In genomic region chr21:16193758-16194606, GRCh38 we compare ENCODE assay signal across 8 cellular contexts.
DNase-seq lines count a peak whose midpoint lies in the region; ATAC-seq, FAIRE-seq and TF ChIP-seq lines count a peak whose summit lies in the region.

No MANE protein-coding gene starts in this region.

- no peak for FAIRE-seq in D721Med (lab: Jason Lieb, UNC)

- 0 out of 3 replicates have a peak overlapping the region, but pooled peaks have one; percentile 29 for H3K4me3 Mint-ChIP-seq in GM23338

- no peaks in the 10 kb centered on the region for H3K36me3 Mint-ChIP-seq in GM23338 (ENCODE audit: low read depth)

- H3K9me2 ChIP-seq in GM23338 (ENCODE audit: insufficient read depth), result no peaks in the 10 kb centered on the region

- no peaks in the 10 kb centered on the region for H3K36me3 ChIP-seq in GM23338 (ENCODE audit: insufficient read depth)

- no peaks in the 10 kb centered on the region for H3K79me2 ChIP-seq in GM23338 (replicated peaks; ENCODE audit: insufficient read depth)

- H3K27ac Mint-ChIP-seq in GM23338, result peak overlapping the region; percentile 90

- DNase-seq in D721Med (ENCODE audit: insufficient read length, low spot score) (no peak), GM23338 (ENCODE audit: low spot score) (peak; percentile 77), NCI-H82 treated with DMSO at 0.1 percent for 48 hours (lab: John Stamatoyannopoulos, UW; ENCODE audit: unreplicated experiment) (peak; percentile 79), coronary artery (ENCODE audit: low spot score) (peak; percentile 76), left kidney (ENCODE audit: low read depth, low spot score) (peak; percentile 90), stromal cell of bone marrow (ENCODE audit: low read depth) (peak; percentile 61), HT-29 (ENCODE audit: low spot score) (no peak), NCI-H1930 (lab: John Stamatoyannopoulos, UW) (no peak)

- TF ChIP-seq CTCF in D721Med (IDR thresholded peaks at IDR 0.05; ENCODE audit: insufficient read depth, missing control alignments) (peak; percentile 42), GM23338 (conservative IDR thresholded peaks at IDR 0.05; ENCODE audit: low read depth in 2 of 2) (no peak), coronary artery (IDR thresholded peaks at IDR 0.05) (no peak)

- peaks cover 14% of the 10 kb centered on the region; the same call in 2 of the 3 replicates for H3K4me1 Mint-ChIP-seq in GM23338

- H3K27me3 Mint-ChIP-seq in GM23338 (ENCODE audit: insufficient read depth, low read depth, poor library complexity), result peaks cover 2% of the 10 kb centered on the region

- H3K9me3 Mint-ChIP-seq in GM23338, result no peaks in the 10 kb centered on the region; the same call in 2 of the 3 replicates

- H4K20me1 ChIP-seq in GM23338 (replicated peaks; ENCODE audit: insufficient read depth), result no peaks in the 10 kb centered on the region

- no peak overlapping the region for H3K4me3 ChIP-seq in GM23338
- peak overlapping the region; percentile 60 for H3K4me3 ChIP-seq in coronary artery

- peak overlapping the region; percentile 7; the same call in 1 of the 2 replicates for H2AFZ ChIP-seq in GM23338

- peaks cover 11% of the 10 kb centered on the region for H3K4me1 ChIP-seq in GM23338 (ENCODE audit: insufficient read depth)

- H3K27me3 ChIP-seq in GM23338 (ENCODE audit: insufficient read depth), result no peaks in the 10 kb centered on the region

- peak; percentile 94 for ATAC-seq in GM23338

- H3K4me2 ChIP-seq in GM23338, result peak overlapping the region; percentile 52

- H3F3A ChIP-seq in GM23338 (replicated peaks; ENCODE audit: low read depth), result no peaks in the 10 kb centered on the region

- H3K27ac ChIP-seq in GM23338 (ENCODE audit: low read depth) (peak overlapping the region; percentile 65; the same call in 1 of the 2 replicates), coronary artery (peak overlapping the region; percentile 59 to 75)

TF ChIP-seq in GM23338, 12 proteins besides CTCF, POLR2A, EP300 and RAD21:
- TF ChIP-seq POLR2AphosphoS5 (IDR thresholded peaks at IDR 0.05; ENCODE audit: low read depth), result no peak
- no peak for TF ChIP-seq ZNF462 (CRISPR knock-in tag; IDR thresholded peaks at IDR 0.05)
- TF ChIP-seq, protein P1, sequence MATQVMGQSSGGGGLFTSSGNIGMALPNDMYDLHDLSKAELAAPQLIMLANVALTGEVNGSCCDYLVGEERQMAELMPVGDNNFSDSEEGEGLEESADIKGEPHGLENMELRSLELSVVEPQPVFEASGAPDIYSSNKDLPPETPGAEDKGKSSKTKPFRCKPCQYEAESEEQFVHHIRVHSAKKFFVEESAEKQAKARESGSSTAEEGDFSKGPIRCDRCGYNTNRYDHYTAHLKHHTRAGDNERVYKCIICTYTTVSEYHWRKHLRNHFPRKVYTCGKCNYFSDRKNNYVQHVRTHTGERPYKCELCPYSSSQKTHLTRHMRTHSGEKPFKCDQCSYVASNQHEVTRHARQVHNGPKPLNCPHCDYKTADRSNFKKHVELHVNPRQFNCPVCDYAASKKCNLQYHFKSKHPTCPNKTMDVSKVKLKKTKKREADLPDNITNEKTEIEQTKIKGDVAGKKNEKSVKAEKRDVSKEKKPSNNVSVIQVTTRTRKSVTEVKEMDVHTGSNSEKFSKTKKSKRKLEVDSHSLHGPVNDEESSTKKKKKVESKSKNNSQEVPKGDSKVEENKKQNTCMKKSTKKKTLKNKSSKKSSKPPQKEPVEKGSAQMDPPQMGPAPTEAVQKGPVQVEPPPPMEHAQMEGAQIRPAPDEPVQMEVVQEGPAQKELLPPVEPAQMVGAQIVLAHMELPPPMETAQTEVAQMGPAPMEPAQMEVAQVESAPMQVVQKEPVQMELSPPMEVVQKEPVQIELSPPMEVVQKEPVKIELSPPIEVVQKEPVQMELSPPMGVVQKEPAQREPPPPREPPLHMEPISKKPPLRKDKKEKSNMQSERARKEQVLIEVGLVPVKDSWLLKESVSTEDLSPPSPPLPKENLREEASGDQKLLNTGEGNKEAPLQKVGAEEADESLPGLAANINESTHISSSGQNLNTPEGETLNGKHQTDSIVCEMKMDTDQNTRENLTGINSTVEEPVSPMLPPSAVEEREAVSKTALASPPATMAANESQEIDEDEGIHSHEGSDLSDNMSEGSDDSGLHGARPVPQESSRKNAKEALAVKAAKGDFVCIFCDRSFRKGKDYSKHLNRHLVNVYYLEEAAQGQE (IDR thresholded peaks at IDR 0.05; ENCODE audit: unreplicated experiment), result no peak
- TF ChIP-seq ZNF114 (CRISPR knock-in tag; IDR thresholded peaks at IDR 0.05), result no peak
- no peak for TF ChIP-seq CREB1 (CRISPR knock-in tag; IDR thresholded peaks at IDR 0.05; ENCODE audit: low read depth)
- TF ChIP-seq STAT1 (IDR thresholded peaks at IDR 0.05; ENCODE audit: unreplicated experiment), result no peak
- TF ChIP-seq, protein P2, sequence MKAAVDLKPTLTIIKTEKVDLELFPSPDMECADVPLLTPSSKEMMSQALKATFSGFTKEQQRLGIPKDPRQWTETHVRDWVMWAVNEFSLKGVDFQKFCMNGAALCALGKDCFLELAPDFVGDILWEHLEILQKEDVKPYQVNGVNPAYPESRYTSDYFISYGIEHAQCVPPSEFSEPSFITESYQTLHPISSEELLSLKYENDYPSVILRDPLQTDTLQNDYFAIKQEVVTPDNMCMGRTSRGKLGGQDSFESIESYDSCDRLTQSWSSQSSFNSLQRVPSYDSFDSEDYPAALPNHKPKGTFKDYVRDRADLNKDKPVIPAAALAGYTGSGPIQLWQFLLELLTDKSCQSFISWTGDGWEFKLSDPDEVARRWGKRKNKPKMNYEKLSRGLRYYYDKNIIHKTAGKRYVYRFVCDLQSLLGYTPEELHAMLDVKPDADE (IDR thresholded peaks at IDR 0.05), result no peak

Comparison
In these comparisons a context has a peak if more than half of its experiments do, and no peak if none do; other contexts are left out.
1. DNase-seq: peak in GM23338 (single experiment), NCI-H82 treated with DMSO at 0.1 percent for 48 hours (single experiment), coronary artery (single experiment), left kidney (single experiment) and stromal cell of bone marrow (single experiment); none in D721Med (single experiment), HT-29 (single experiment) and NCI-H1930 (0 of 2).